In the genomic region with DNA sequence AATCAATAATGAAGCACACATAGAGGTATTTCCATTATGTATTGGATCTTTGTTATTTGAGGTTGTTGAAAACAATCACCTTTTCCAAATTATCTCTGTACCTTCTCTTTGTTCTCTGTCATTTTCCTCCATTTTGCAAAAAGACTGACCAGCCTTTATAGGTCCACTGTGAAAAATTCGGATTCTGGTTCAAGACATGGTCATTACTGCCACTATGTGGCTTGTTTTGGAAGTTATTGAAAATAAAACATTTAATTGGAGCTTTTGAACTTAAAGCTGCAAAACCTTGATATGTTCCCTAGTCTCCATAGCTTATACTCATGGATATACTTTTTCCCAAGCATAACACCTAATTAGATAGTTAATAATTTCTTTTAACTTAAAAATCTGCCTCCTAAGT, we compare ENCODE assay signal across 8 cellular contexts.
A peak's percentile ranks its signal among the peaks of the same experiment; 100 is the strongest.
DNase-seq lines count a peak whose midpoint lies in the region; FAIRE-seq and TF ChIP-seq lines count a peak whose summit lies in the region.

No MANE protein-coding gene starts in this region.

- no peak for FAIRE-seq in frontal cortex (lab: Jason Lieb, UNC)

- H3K9me3 Mint-ChIP-seq in osteocyte (ENCODE audit: unreplicated experiment), result no peaks in the 10 kb centered on the region
- no peaks in the 10 kb centered on the region for H3K9me3 Mint-ChIP-seq in activated T-helper 1 cell treated with anti-CD3 and anti-CD28 coated beads, Interleukin-12 subunit alpha, Interleukin-12 subunit beta, Interleukin-2, Interleukin-4 antibody, amounts not matched to agents 30 ng/mL and 10 ng/mL and 1 ng/mL, durations not matched to agents 14 hours and 24 hours and 36 hours

- no peak overlapping the region for H3K27ac Mint-ChIP-seq in osteocyte (ENCODE audit: unreplicated experiment)
- no peak overlapping the region for H3K27ac Mint-ChIP-seq in activated T-helper 1 cell treated with anti-CD3 and anti-CD28 coated beads, Interleukin-12 subunit alpha, Interleukin-12 subunit beta, Interleukin-2, Interleukin-4 antibody, amounts not matched to agents 30 ng/mL and 10 ng/mL and 1 ng/mL, durations not matched to agents 14 hours and 24 hours and 36 hours

- DNase-seq in GM04504 (ENCODE audit: low read depth) (peak; percentile 10), MV-4-11 (lab: John Stamatoyannopoulos, UW) (peak; percentile 28), choroid plexus epithelial cell (ENCODE audit: low read depth) (peak; percentile 37), osteocyte (ENCODE audit: extremely low spot score, unreplicated experiment) (no peak), mucosa of gallbladder (ENCODE audit: low spot score) (no peak), frontal cortex (ENCODE audit: low spot score in 2 of 2) (no peak)
- DNase-seq in activated CD8-positive, alpha-beta memory T cell treated with anti-CD3 and anti-CD28 coated beads, Interleukin-2, amount 50 U/mL, for 48 hours, result no peak
- DNase-seq in activated T-helper 1 cell treated with anti-CD3 and anti-CD28 coated beads, Interleukin-12 subunit alpha, Interleukin-12 subunit beta, Interleukin-2, Interleukin-4 antibody, amounts not matched to agents 30 ng/mL and 10 ng/mL and 1 ng/mL, durations not matched to agents 14 hours and 24 hours and 36 hours (ENCODE audit: low spot score), result no peak

- H3K4me1 Mint-ChIP-seq in osteocyte (ENCODE audit: unreplicated experiment), result no peaks in the 10 kb centered on the region
- no peaks in the 10 kb centered on the region for H3K4me1 Mint-ChIP-seq in activated T-helper 1 cell treated with anti-CD3 and anti-CD28 coated beads, Interleukin-12 subunit alpha, Interleukin-12 subunit beta, Interleukin-2, Interleukin-4 antibody, amounts not matched to agents 30 ng/mL and 10 ng/mL and 1 ng/mL, durations not matched to agents 14 hours and 24 hours and 36 hours (ENCODE audit: low read depth)

- H3K27me3 Mint-ChIP-seq in osteocyte (ENCODE audit: unreplicated experiment), result peaks cover 11% of the 10 kb centered on the region
- H3K27me3 Mint-ChIP-seq in activated T-helper 1 cell treated with anti-CD3 and anti-CD28 coated beads, Interleukin-12 subunit alpha, Interleukin-12 subunit beta, Interleukin-2, Interleukin-4 antibody, amounts not matched to agents 30 ng/mL and 10 ng/mL and 1 ng/mL, durations not matched to agents 14 hours and 24 hours and 36 hours (ENCODE audit: insufficient read depth), result no peaks in the 10 kb centered on the region

- intact Hi-C loops in activated T-helper 1 cell treated with anti-CD3 and anti-CD28 coated beads, Interleukin-12 subunit alpha, Interleukin-12 subunit beta, Interleukin-2, Interleukin-4 antibody, amounts not matched to agents 30 ng/mL and 10 ng/mL and 1 ng/mL, durations not matched to agents 14 hours and 24 hours and 36 hours (cut with micrococcal nuclease), result no loop called here

- H3K4me3 ChIP-seq in choroid plexus epithelial cell (ENCODE audit: low read depth, low read length), result no peak overlapping the region

- H3K36me3 Mint-ChIP-seq in osteocyte (ENCODE audit: unreplicated experiment), result no peaks in the 10 kb centered on the region
- H3K36me3 Mint-ChIP-seq in activated T-helper 1 cell treated with anti-CD3 and anti-CD28 coated beads, Interleukin-12 subunit alpha, Interleukin-12 subunit beta, Interleukin-2, Interleukin-4 antibody, amounts not matched to agents 30 ng/mL and 10 ng/mL and 1 ng/mL, durations not matched to agents 14 hours and 24 hours and 36 hours (ENCODE audit: low read depth), result no peaks in the 10 kb centered on the region

- TF ChIP-seq CTCF in choroid plexus epithelial cell (conservative IDR thresholded peaks at IDR 0.05; ENCODE audit: low read depth, low read length), result peak; percentile 32
- TF ChIP-seq CTCF in osteocyte (IDR thresholded peaks at IDR 0.05), result peak; percentile 59

- H3K4me3 Mint-ChIP-seq in osteocyte (ENCODE audit: unreplicated experiment), result no peak overlapping the region
- no peak overlapping the region for H3K4me3 Mint-ChIP-seq in activated T-helper 1 cell treated with anti-CD3 and anti-CD28 coated beads, Interleukin-12 subunit alpha, Interleukin-12 subunit beta, Interleukin-2, Interleukin-4 antibody, amounts not matched to agents 30 ng/mL and 10 ng/mL and 1 ng/mL, durations not matched to agents 14 hours and 24 hours and 36 hours

Comparison
In these comparisons a context has a peak if more than half of its experiments do, and no peak if none do; other contexts are left out.
1. DNase-seq: peak in GM04504 (single experiment), MV-4-11 (single experiment) and choroid plexus epithelial cell (single experiment); none in osteocyte (single experiment), mucosa of gallbladder (single experiment), activated CD8-positive, alpha-beta memory T cell treated with anti-CD3 and anti-CD28 coated beads, Interleukin-2, amount 50 U/mL, for 48 hours (single experiment), activated T-helper 1 cell treated with anti-CD3 and anti-CD28 coated beads, Interleukin-12 subunit alpha, Interleukin-12 subunit beta, Interleukin-2, Interleukin-4 antibody, amounts not matched to agents 30 ng/mL and 10 ng/mL and 1 ng/mL, durations not matched to agents 14 hours and 24 hours and 36 hours (single experiment) and frontal cortex (0 of 2).